Comparison of ENCODE assay signal across 28 cellular contexts in genomic region chr3:8847317-8847716, GRCh38.
"Had no signal": no experiment of that assay in that cellular context is flagged by ENCODE, and none has a peak within 500 bp of the region (broad histone marks: within the 10 kb centered on the region; RNA-seq: fewer than 3 reads in every experiment).

No MANE protein-coding gene starts in this region.

- ATAC-seq: activated naive CD4-positive, alpha-beta T cell treated with anti-CD3 and anti-CD28 coated beads, Interleukin-2, amount 50 U/mL, for 72 hours; activated T-cell treated with anti-CD3 and anti-CD28 coated beads, Interleukin-2, amount 50 U/mL, for 72 hours; effector memory CD8-positive, alpha-beta T cell; gastroesophageal sphincter had no signal

- DNase-seq: activated CD4-positive, alpha-beta memory T cell treated with anti-CD3 and anti-CD28 coated beads, Interleukin-2, amount 10 ng/mL, durations not matched to agents 7 days and 5 days; activated CD4-positive, alpha-beta T cell treated with anti-CD3 and anti-CD28 coated beads for 1 hour; activated CD4-positive, alpha-beta T cell treated with anti-CD3 and anti-CD28 coated beads for 4 hours; activated CD4-positive, alpha-beta T cell treated with anti-CD3 and anti-CD28 coated beads, Interleukin-2, amount 10 ng/mL, durations not matched to agents 7 days and 5 days; activated CD4-positive, alpha-beta T cell treated with anti-CD3 and anti-CD28 coated beads, Interleukin-2, amount 50 U/mL, for 4 hours; activated CD8-positive, alpha-beta memory T cell treated with anti-CD3 and anti-CD28 coated beads, Interleukin-2, amount 50 U/mL, for 48 hours; activated gamma-delta T cell; activated naive CD4-positive, alpha-beta T cell; activated naive CD4-positive, alpha-beta T cell treated with anti-CD3 and anti-CD28 coated beads, Interleukin-2, amount 10 ng/mL, durations not matched to agents 7 days and 5 days; activated naive CD8-positive, alpha-beta T cell treated with anti-CD3 and anti-CD28 coated beads, Interleukin-2, amount 10 ng/mL, durations not matched to agents 7 days and 5 days; activated T-cell treated with anti-CD3 and anti-CD28 coated beads for 4 hours; activated T-cell treated with anti-CD3 and anti-CD28 coated beads, Interleukin-2, amount 50 U/mL, for 24 hours; activated T-cell treated with anti-CD3 and anti-CD28 coated beads, Interleukin-2, amount 50 U/mL, for 72 hours; brain microvascular endothelial cell; caudate nucleus; cortex of kidney; dermis blood vessel endothelial cell; effector CD4-positive, alpha-beta T cell; effector memory CD8-positive, alpha-beta T cell; erythroblast; esophagus squamous epithelium; foreskin melanocyte; T-helper 2 cell had no signal

- H3K36me3 Mint-ChIP-seq: activated naive CD4-positive, alpha-beta T cell treated with anti-CD3 and anti-CD28 coated beads, Interleukin-2, amount 10 ng/mL, durations not matched to agents 7 days and 5 days; activated naive CD4-positive, alpha-beta T cell treated with anti-CD3 and anti-CD28 coated beads, Interleukin-2, amount 50 U/mL, for 72 hours had no signal

- H3K4me1 ChIP-seq: esophagus squamous epithelium, gastroesophageal sphincter had no signal

- H3K4me3 ChIP-seq: ascending aorta, esophagus squamous epithelium, gastroesophageal sphincter had no signal

- H3K27ac Mint-ChIP-seq: activated CD4-positive, alpha-beta memory T cell treated with anti-CD3 and anti-CD28 coated beads, Interleukin-2, amount 10 ng/mL, durations not matched to agents 7 days and 5 days; activated CD4-positive, alpha-beta T cell treated with anti-CD3 and anti-CD28 coated beads, Interleukin-2, amount 10 ng/mL, durations not matched to agents 7 days and 5 days; activated naive CD4-positive, alpha-beta T cell treated with anti-CD3 and anti-CD28 coated beads, Interleukin-2, amount 10 ng/mL, durations not matched to agents 7 days and 5 days; activated naive CD4-positive, alpha-beta T cell treated with anti-CD3 and anti-CD28 coated beads, Interleukin-2, amount 50 U/mL, for 72 hours; activated naive CD8-positive, alpha-beta T cell treated with anti-CD3 and anti-CD28 coated beads, Interleukin-2, amount 10 ng/mL, durations not matched to agents 7 days and 5 days; activated T-cell treated with anti-CD3 and anti-CD28 coated beads, Interleukin-2, amount 50 U/mL, for 24 hours; activated T-cell treated with anti-CD3 and anti-CD28 coated beads, Interleukin-2, amount 50 U/mL, for 72 hours; effector memory CD8-positive, alpha-beta T cell had no signal

- H3K4me1 Mint-ChIP-seq: activated CD4-positive, alpha-beta memory T cell treated with anti-CD3 and anti-CD28 coated beads, Interleukin-2, amount 10 ng/mL, durations not matched to agents 7 days and 5 days; activated CD4-positive, alpha-beta T cell treated with anti-CD3 and anti-CD28 coated beads, Interleukin-2, amount 10 ng/mL, durations not matched to agents 7 days and 5 days; activated naive CD4-positive, alpha-beta T cell treated with anti-CD3 and anti-CD28 coated beads, Interleukin-2, amount 10 ng/mL, durations not matched to agents 7 days and 5 days; activated naive CD8-positive, alpha-beta T cell treated with anti-CD3 and anti-CD28 coated beads, Interleukin-2, amount 10 ng/mL, durations not matched to agents 7 days and 5 days had no signal

- H3K9me3 ChIP-seq: ascending aorta, esophagus squamous epithelium, gastroesophageal sphincter had no signal

- H3K27me3 ChIP-seq: ascending aorta, brain microvascular endothelial cell, esophagus squamous epithelium, gastroesophageal sphincter had no signal

- H3K36me3 ChIP-seq: ascending aorta, brain microvascular endothelial cell, esophagus squamous epithelium, gastroesophageal sphincter had no signal

- FAIRE-seq: bronchial epithelial cell, colon had no signal

- H3K27me3 Mint-ChIP-seq: activated CD4-positive, alpha-beta memory T cell treated with anti-CD3 and anti-CD28 coated beads, Interleukin-2, amount 10 ng/mL, durations not matched to agents 7 days and 5 days; activated CD4-positive, alpha-beta T cell treated with anti-CD3 and anti-CD28 coated beads, Interleukin-2, amount 10 ng/mL, durations not matched to agents 7 days and 5 days; activated naive CD4-positive, alpha-beta T cell treated with anti-CD3 and anti-CD28 coated beads, Interleukin-2, amount 10 ng/mL, durations not matched to agents 7 days and 5 days; activated naive CD8-positive, alpha-beta T cell treated with anti-CD3 and anti-CD28 coated beads, Interleukin-2, amount 10 ng/mL, durations not matched to agents 7 days and 5 days; activated T-cell treated with anti-CD3 and anti-CD28 coated beads, Interleukin-2, amount 50 U/mL, for 24 hours; effector memory CD8-positive, alpha-beta T cell had no signal

- H3K9me3 Mint-ChIP-seq: activated CD4-positive, alpha-beta memory T cell treated with anti-CD3 and anti-CD28 coated beads, Interleukin-2, amount 10 ng/mL, durations not matched to agents 7 days and 5 days; activated CD4-positive, alpha-beta T cell treated with anti-CD3 and anti-CD28 coated beads, Interleukin-2, amount 10 ng/mL, durations not matched to agents 7 days and 5 days; activated naive CD4-positive, alpha-beta T cell treated with anti-CD3 and anti-CD28 coated beads, Interleukin-2, amount 10 ng/mL, durations not matched to agents 7 days and 5 days; activated naive CD4-positive, alpha-beta T cell treated with anti-CD3 and anti-CD28 coated beads, Interleukin-2, amount 50 U/mL, for 72 hours; activated naive CD8-positive, alpha-beta T cell treated with anti-CD3 and anti-CD28 coated beads, Interleukin-2, amount 10 ng/mL, durations not matched to agents 7 days and 5 days; activated T-cell treated with anti-CD3 and anti-CD28 coated beads, Interleukin-2, amount 50 U/mL, for 24 hours; activated T-cell treated with anti-CD3 and anti-CD28 coated beads, Interleukin-2, amount 50 U/mL, for 72 hours; effector memory CD8-positive, alpha-beta T cell had no signal

- H3K27ac ChIP-seq: ascending aorta, brain microvascular endothelial cell, esophagus squamous epithelium, gastroesophageal sphincter had no signal

- H3K4me3 Mint-ChIP-seq: activated CD4-positive, alpha-beta memory T cell treated with anti-CD3 and anti-CD28 coated beads, Interleukin-2, amount 10 ng/mL, durations not matched to agents 7 days and 5 days; activated CD4-positive, alpha-beta T cell treated with anti-CD3 and anti-CD28 coated beads, Interleukin-2, amount 10 ng/mL, durations not matched to agents 7 days and 5 days; activated naive CD4-positive, alpha-beta T cell treated with anti-CD3 and anti-CD28 coated beads, Interleukin-2, amount 10 ng/mL, durations not matched to agents 7 days and 5 days; activated naive CD8-positive, alpha-beta T cell treated with anti-CD3 and anti-CD28 coated beads, Interleukin-2, amount 10 ng/mL, durations not matched to agents 7 days and 5 days; activated T-cell treated with anti-CD3 and anti-CD28 coated beads, Interleukin-2, amount 50 U/mL, for 24 hours; activated T-cell treated with anti-CD3 and anti-CD28 coated beads, Interleukin-2, amount 50 U/mL, for 72 hours; effector memory CD8-positive, alpha-beta T cell had no signal
